In the genomic region with DNA sequence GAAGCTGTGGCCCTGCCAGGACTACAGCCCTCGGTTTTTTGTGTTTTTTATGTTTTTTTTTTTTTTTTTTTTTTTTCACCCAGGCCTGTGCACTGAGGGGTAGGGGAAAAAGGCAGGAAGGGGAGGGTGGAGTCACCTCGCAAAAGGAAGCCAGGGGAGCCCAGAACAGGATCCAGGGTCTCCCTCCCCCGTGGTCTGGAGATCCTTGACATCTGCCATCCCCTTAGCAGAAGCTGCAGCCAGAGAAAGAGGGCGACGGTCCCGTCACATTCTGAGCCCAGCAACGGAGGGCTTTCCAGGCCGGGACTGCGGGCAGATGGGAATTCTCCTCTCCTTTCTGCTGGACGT, we compare ENCODE assay signal across 8 cellular contexts. TPM values are rescaled to one million over a fixed set of nuclear protein-coding genes. Genes with fewer than 3 reads are reported as not detected.
DNase-seq lines count a peak whose midpoint lies in the region; ATAC-seq and TF ChIP-seq lines count a peak whose summit lies in the region.

No MANE protein-coding gene starts in this region.

- POLR2A ChIA-PET in activated CD4-positive, alpha-beta T cell treated with anti-CD3 and anti-CD28 coated beads, Interleukin-2, amount 10 ng/mL, durations not matched to agents 7 days and 5 days (lab: Charles Lee) = no interaction called here

- H3K27ac ChIP-seq in right lobe of liver (peak overlapping the region in 2 of 3 donors; percentile 44 to 75), tibial artery (peak overlapping the region; percentile 69 to 84)

- intact Hi-C loops in right lobe of liver (cut with DNase I) (no loop called here), tibial artery (cut with DNase I; ENCODE audit: low total_unique reads) (no loop called here)

- H3K27me3 ChIP-seq in right lobe of liver = peaks cover 0 to 7% of the 10 kb centered on the region in 2 donors
- H3K27me3 ChIP-seq in tibial artery = no peaks in the 10 kb centered on the region

- H3K9me3 ChIP-seq in right lobe of liver (no peaks in the 10 kb centered on the region), tibial artery (no peaks in the 10 kb centered on the region)

- H3K36me3 ChIP-seq in right lobe of liver (no peaks in the 10 kb centered on the region), tibial artery (no peaks in the 10 kb centered on the region)

- no peak for TF ChIP-seq CTCF in brain (conservative IDR thresholded peaks at IDR 0.05)
- no peak for TF ChIP-seq CTCF in right lobe of liver (IDR thresholded peaks at IDR 0.05)
- no peak for TF ChIP-seq CTCF in tibial artery (IDR thresholded peaks at IDR 0.05)

- H3K4me3 ChIP-seq in right lobe of liver = peak overlapping the region; percentile 38 to 48 (median 43)
- peak overlapping the region; percentile 56 to 77 for H3K4me3 ChIP-seq in tibial artery

- no peak overlapping the region for H3K27ac Mint-ChIP-seq in activated CD4-positive, alpha-beta T cell treated with anti-CD3 and anti-CD28 coated beads, Interleukin-2, amount 10 ng/mL, durations not matched to agents 7 days and 5 days
- no peak overlapping the region for H3K27ac Mint-ChIP-seq in brain

- H3K4me1 Mint-ChIP-seq in activated CD4-positive, alpha-beta T cell treated with anti-CD3 and anti-CD28 coated beads, Interleukin-2, amount 10 ng/mL, durations not matched to agents 7 days and 5 days = peaks cover 17% of the 10 kb centered on the region
- peaks cover 6% of the 10 kb centered on the region for H3K4me1 Mint-ChIP-seq in brain

- no peak for TF ChIP-seq POLR2A in right lobe of liver (IDR thresholded peaks at IDR 0.05)

- CTCF ChIA-PET in activated CD4-positive, alpha-beta T cell treated with anti-CD3 and anti-CD28 coated beads, Interleukin-2, amount 10 ng/mL, durations not matched to agents 7 days and 5 days (lab: Charles Lee) = interaction anchor here (1.3 kb wide), 1 partner anchor 153 kb away, joined by 4 read pairs; no protein-coding TSS in a partner anchor

- no peak for DNase-seq in activated CD4-positive, alpha-beta T cell treated with anti-CD3 and anti-CD28 coated beads, Interleukin-2, amount 10 ng/mL, durations not matched to agents 7 days and 5 days
- no peak for DNase-seq in activated CD4-positive, alpha-beta T cell treated with anti-CD3 and anti-CD28 coated beads for 1 hour
- DNase-seq in right lobe of liver (peak in 1 of 3 donors; percentile 25), tibial artery (no peak), midbrain (lab: John Stamatoyannopoulos, UW) (no peak)
- DNase-seq in stimulated activated CD4-positive, alpha-beta T cell treated with anti-CD3 and anti-CD28 coated beads, Interleukin-4, amount 100 ng/mL, for 24 hours = no peak

- peaks cover 16% of the 10 kb centered on the region for H3K27me3 Mint-ChIP-seq in activated CD4-positive, alpha-beta T cell treated with anti-CD3 and anti-CD28 coated beads, Interleukin-2, amount 10 ng/mL, durations not matched to agents 7 days and 5 days
- peaks cover 53% of the 10 kb centered on the region for H3K27me3 Mint-ChIP-seq in brain

- no peaks in the 10 kb centered on the region for H3K36me3 Mint-ChIP-seq in activated CD4-positive, alpha-beta T cell treated with anti-CD3 and anti-CD28 coated beads, Interleukin-2, amount 10 ng/mL, durations not matched to agents 7 days and 5 days (ENCODE audit: low read depth)
- H3K36me3 Mint-ChIP-seq in brain = no peaks in the 10 kb centered on the region

- peak overlapping the region; percentile 74 for H3K4me3 Mint-ChIP-seq in activated CD4-positive, alpha-beta T cell treated with anti-CD3 and anti-CD28 coated beads, Interleukin-2, amount 10 ng/mL, durations not matched to agents 7 days and 5 days
- peak overlapping the region; percentile 68 to 82 (median 78) for H3K4me3 Mint-ChIP-seq in brain

- H3K9me3 Mint-ChIP-seq in activated CD4-positive, alpha-beta T cell treated with anti-CD3 and anti-CD28 coated beads, Interleukin-2, amount 10 ng/mL, durations not matched to agents 7 days and 5 days = no peaks in the 10 kb centered on the region
- no peaks in the 10 kb centered on the region for H3K9me3 Mint-ChIP-seq in brain

- ATAC-seq in right lobe of liver (peak; percentile 21 to 48 (median 24)), GM19328 (IDR thresholded peaks at IDR 0.05; ENCODE audit: unreplicated experiment) (no peak)

- 49% methylated on average over 7 of the region's 10 CpGs for WGBS in right lobe of liver (ENCODE audit: insufficient coverage, low coverage, low lambda C conversion rate, missing lambda C conversion rate)

- H3K4me1 ChIP-seq in right lobe of liver (peaks cover 0 to 5% (median 0%) of the 10 kb centered on the region in 4 donors), tibial artery (peaks cover 0 to 9% (median 4%) of the 10 kb centered on the region in 4 donors)

RNA-seq across cellular contexts. Expression of a gene that starts 29.1 kb away (rescaled TPM):
- not detected for total RNA-seq in activated CD4-positive, alpha-beta T cell treated with anti-CD3 and anti-CD28 coated beads, Interleukin-2, amount 10 ng/mL, durations not matched to agents 7 days and 5 days
- polyA plus RNA-seq in brain (ENCODE audit: insufficient read depth, low read depth, low replicate concordance) = 1.8 TPM
- total RNA-seq in right lobe of liver = under 1 TPM in 4 of 6 experiments, not detected in 2; 0.16 to 0.71 (median 0.41) TPM

RNA-seq across cellular contexts. Expression of a gene that starts 49.1 kb away (rescaled TPM):
- total RNA-seq in activated CD4-positive, alpha-beta T cell treated with anti-CD3 and anti-CD28 coated beads, Interleukin-2, amount 10 ng/mL, durations not matched to agents 7 days and 5 days = 10 to 100 TPM; 58.4 to 59.4 TPM
- 3.2 TPM for polyA plus RNA-seq in brain (ENCODE audit: insufficient read depth, low read depth, low replicate concordance)
- total RNA-seq in right lobe of liver = 1 to 10 TPM; 3.0 to 9.7 (median 3.8) TPM

RNA-seq across cellular contexts. Expression of a gene that starts 49.3 kb away (rescaled TPM):
- total RNA-seq in activated CD4-positive, alpha-beta T cell treated with anti-CD3 and anti-CD28 coated beads, Interleukin-2, amount 10 ng/mL, durations not matched to agents 7 days and 5 days = 10 to 100 TPM; 15.0 to 15.9 TPM
- 1.4 TPM for polyA plus RNA-seq in brain (ENCODE audit: insufficient read depth, low read depth, low replicate concordance)
- 1 to 10 TPM in 4 of 6 experiments, under 1 TPM in 2; 0.61 to 1.6 (median 1.2) TPM for total RNA-seq in right lobe of liver

Comparison
In these comparisons a context has a peak if more than half of its experiments do, and no peak if none do; other contexts are left out.
1. RNA of a gene that starts 49.1 kb away (total RNA-seq): 58.4 to 59.4 TPM in activated CD4-positive, alpha-beta T cell treated with anti-CD3 and anti-CD28 coated beads, Interleukin-2, amount 10 ng/mL, durations not matched to agents 7 days and 5 days; 3.0 to 9.7 TPM in right lobe of liver; every median in the first group is over 4 times any median in the second.
2. RNA of a gene that starts 49.3 kb away (total RNA-seq): 15.0 to 15.9 TPM in activated CD4-positive, alpha-beta T cell treated with anti-CD3 and anti-CD28 coated beads, Interleukin-2, amount 10 ng/mL, durations not matched to agents 7 days and 5 days; 0.61 to 1.6 TPM in right lobe of liver; every median in the first group is over 4 times any median in the second.